Comparison of ENCODE assay signal across 18 cellular contexts in genomic region chr1:70033266-70033873, GRCh38.
DNase-seq lines count a peak whose midpoint lies in the region; ATAC-seq and TF ChIP-seq lines count a peak whose summit lies in the region.
"Had no signal": no experiment of that assay in that cellular context is flagged by ENCODE, and none has a peak within 500 bp of the region (broad histone marks: within the 10 kb centered on the region; RNA-seq: fewer than 3 reads in every experiment).

No MANE protein-coding gene starts in this region.

- DNase-seq in GM12864 (ENCODE audit: low read depth) = peak; percentile 22
- no peak for DNase-seq in Ammon's horn (ENCODE audit: low spot score)
- no peak for DNase-seq in stimulated activated naive CD4-positive, alpha-beta T cell treated with Interleukin-2 at 50 U/mL for 16 hours (lab: John Stamatoyannopoulos, UW)
- DNase-seq in NCI-H345 treated with DMSO at 0.1 percent for 48 hours (lab: John Stamatoyannopoulos, UW; ENCODE audit: unreplicated experiment) = no peak
- DNase-seq in G401 (ENCODE audit: low spot score) = no peak
- DNase-seq: activated naive CD4-positive, alpha-beta T cell treated with anti-CD3 and anti-CD28 coated beads, Interleukin-2, amount 50 U/mL, for 16 hours; CD4-positive, alpha-beta T cell; effector CD8-positive, alpha-beta T cell; left ventricle myocardium inferior; NCI-H2081; psoas muscle; stimulated activated CD4-positive, alpha-beta T cell treated with anti-CD3 and anti-CD28 coated beads, Interleukin-12 subunit alpha, Interleukin-12 subunit beta, amount 100 ng/mL, for 4 hours; T-helper 1 cell had no signal

- H3K4me3 ChIP-seq in GM12864 (ENCODE audit: low read depth, low read length) = no peak overlapping the region
- H3K4me3 ChIP-seq: breast epithelium, left ventricle myocardium inferior, psoas muscle had no signal

- ATAC-seq in GM19351 (IDR thresholded peaks at IDR 0.05; ENCODE audit: unreplicated experiment) (peak; percentile 87), GM21737 (IDR thresholded peaks at IDR 0.05; ENCODE audit: unreplicated experiment) (peak; percentile 50), HG03159 (IDR thresholded peaks at IDR 0.05; ENCODE audit: unreplicated experiment) (peak; percentile 68)
- ATAC-seq: HCT116, psoas muscle had no signal

- in situ Hi-C loops in G401 (cut with HindIII; ENCODE audit: low sequenced_read_pairs) = no loop called here

- TF ChIP-seq CTCF in GM12864 (IDR thresholded peaks at IDR 0.05; ENCODE audit: low read depth, low read length, missing control alignments) = no peak
